ENCODE assay signal across 28 cellular contexts in genomic region chr16:13379266-13379665, GRCh38.
"Had no signal": no experiment of that assay in that cellular context is flagged by ENCODE, and none has a peak within 500 bp of the region (broad histone marks: within the 10 kb centered on the region; RNA-seq: fewer than 3 reads in every experiment).

No MANE protein-coding gene starts in this region.

- H3K4me1 ChIP-seq: stomach, suprapubic skin, testis, thyroid gland, tibial artery, tibial nerve, transverse colon, upper lobe of left lung, upper lobe of right lung, uterus, vagina had no signal

- H3K4me3 ChIP-seq: stomach, suprapubic skin, testis, thoracic aorta, thyroid gland, tibial artery, tibial nerve, transverse colon, upper lobe of left lung, upper lobe of right lung, uterus, vagina had no signal

- H3K36me3 ChIP-seq: stomach, suprapubic skin, thoracic aorta, thyroid gland, tibial artery, tibial nerve, transverse colon, upper lobe of left lung, upper lobe of right lung, uterus, vagina had no signal

- H3K36me3 Mint-ChIP-seq: stimulated activated effector memory CD8-positive, alpha-beta T cell treated with anti-CD3 and anti-CD28 coated beads, Interleukin-12 subunit alpha, Interleukin-12 subunit beta, amount 100 ng/mL, for 72 hours; stimulated activated memory B cell treated with anti-CD40 and anti-IgM and Interleukin-4, amounts not matched to agents 10 μg/mL and 1 μg/mL and 100 μg/mL, for 72 hours; stimulated activated naive B cell treated with anti-CD40 and anti-IgM and Interleukin-4, amounts not matched to agents 10 μg/mL and 1 μg/mL and 100 μg/mL, for 72 hours; type B pancreatic cell had no signal

- H3K4me1 Mint-ChIP-seq: stimulated activated effector memory CD8-positive, alpha-beta T cell treated with anti-CD3 and anti-CD28 coated beads, Interleukin-12 subunit alpha, Interleukin-12 subunit beta, amount 100 ng/mL, for 72 hours; stimulated activated memory B cell treated with anti-CD40 and anti-IgM and Interleukin-4, amounts not matched to agents 10 μg/mL and 1 μg/mL and 100 μg/mL, for 72 hours; stimulated activated naive CD8-positive, alpha-beta T cell treated with anti-CD3 and anti-CD28 coated beads, Interleukin-15, amount 100 ng/mL, for 72 hours had no signal

- H3K9me3 ChIP-seq: suprapubic skin, testis, thoracic aorta, thyroid gland, upper lobe of right lung, uterus, vagina had no signal

- H3K27ac Mint-ChIP-seq: stimulated activated effector memory CD8-positive, alpha-beta T cell treated with anti-CD3 and anti-CD28 coated beads, Interleukin-12 subunit alpha, Interleukin-12 subunit beta, amount 100 ng/mL, for 72 hours; stimulated activated memory B cell treated with anti-CD40 and anti-IgM and Interleukin-4, amounts not matched to agents 10 μg/mL and 1 μg/mL and 100 μg/mL, for 72 hours; stimulated activated naive B cell treated with anti-CD40 and anti-IgM and Interleukin-4, amounts not matched to agents 10 μg/mL and 1 μg/mL and 100 μg/mL, for 72 hours; stimulated activated naive CD8-positive, alpha-beta T cell treated with anti-CD3 and anti-CD28 coated beads, Interleukin-15, amount 100 ng/mL, for 72 hours; stimulated activated naive CD8-positive, alpha-beta T cell treated with anti-CD3 and anti-CD28 coated beads, Interleukin-15, Interleukin-2, amounts not matched to agents 100 ng/mL and 50 ng/mL, for 24 hours; type B pancreatic cell had no signal

- H3K4me3 Mint-ChIP-seq: stimulated activated effector memory CD8-positive, alpha-beta T cell treated with anti-CD3 and anti-CD28 coated beads, Interleukin-12 subunit alpha, Interleukin-12 subunit beta, amount 100 ng/mL, for 72 hours; stimulated activated memory B cell treated with anti-CD40 and anti-IgM and Interleukin-4, amounts not matched to agents 10 μg/mL and 1 μg/mL and 100 μg/mL, for 72 hours; stimulated activated naive B cell treated with anti-CD40 and anti-IgM and Interleukin-4, amounts not matched to agents 10 μg/mL and 1 μg/mL and 100 μg/mL, for 72 hours; stimulated activated naive CD8-positive, alpha-beta T cell treated with anti-CD3 and anti-CD28 coated beads, Interleukin-15, amount 100 ng/mL, for 72 hours; stimulated activated naive CD8-positive, alpha-beta T cell treated with anti-CD3 and anti-CD28 coated beads, Interleukin-15, Interleukin-2, amounts not matched to agents 100 ng/mL and 50 ng/mL, for 24 hours; type B pancreatic cell had no signal

- DNase-seq: stimulated activated CD4-positive, alpha-beta T cell treated with anti-CD3 and anti-CD28 coated beads, Interleukin-2, amount 100 ng/mL, for 48 hours; stimulated activated CD4-positive, alpha-beta T cell treated with anti-CD3 and anti-CD28 coated beads, Interleukin-4, amount 100 ng/mL, for 1 hour; stimulated activated CD4-positive, alpha-beta T cell treated with anti-CD3 and anti-CD28 coated beads, Interleukin-4, amount 100 ng/mL, for 24 hours; stimulated activated CD4-positive, alpha-beta T cell treated with anti-CD3 and anti-CD28 coated beads, Interleukin-4, amount 100 ng/mL, for 4 hours; stimulated activated CD8-positive, alpha-beta memory T cell treated with anti-CD3 and anti-CD28 coated beads, Interleukin-4, amount 100 ng/mL, for 48 hours; stimulated activated naive B cell treated with anti-CD40 and anti-IgM and Interleukin-4, amounts not matched to agents 10 μg/mL and 1 μg/mL and 100 μg/mL, for 72 hours; stimulated activated naive CD4-positive, alpha-beta T cell; stimulated activated naive CD4-positive, alpha-beta T cell treated with Interleukin-2 at 50 U/mL for 16 hours; stimulated activated naive CD8-positive, alpha-beta T cell treated with anti-CD3 and anti-CD28 coated beads, Interleukin-15, amount 100 ng/mL, for 72 hours; stimulated activated naive CD8-positive, alpha-beta T cell treated with anti-CD3 and anti-CD28 coated beads, Interleukin-15, Interleukin-2, amounts not matched to agents 100 U/mL and 50 U/mL, for 24 hours; stomach; substantia nigra; testis; thyroid gland; tibial artery; transverse colon; trophoblast cell; upper lobe of left lung; upper lobe of right lung; uterus had no signal

- H3K27me3 Mint-ChIP-seq: stimulated activated memory B cell treated with anti-CD40 and anti-IgM and Interleukin-4, amounts not matched to agents 10 μg/mL and 1 μg/mL and 100 μg/mL, for 72 hours; stimulated activated naive CD8-positive, alpha-beta T cell treated with anti-CD3 and anti-CD28 coated beads, Interleukin-15, amount 100 ng/mL, for 72 hours; stimulated activated naive CD8-positive, alpha-beta T cell treated with anti-CD3 and anti-CD28 coated beads, Interleukin-15, Interleukin-2, amounts not matched to agents 100 ng/mL and 50 ng/mL, for 24 hours; type B pancreatic cell had no signal

- H3K27me3 ChIP-seq: stomach, suprapubic skin, testis, thyroid gland, tibial artery, tibial nerve, transverse colon, upper lobe of left lung, upper lobe of right lung, uterus, vagina had no signal

- H3K27ac ChIP-seq: stomach, suprapubic skin, testis, thoracic aorta, thyroid gland, tibial artery, tibial nerve, transverse colon, upper lobe of left lung, upper lobe of right lung, uterus, vagina had no signal

- ATAC-seq: stimulated activated effector memory CD8-positive, alpha-beta T cell treated with anti-CD3 and anti-CD28 coated beads, Interleukin-12 subunit alpha, Interleukin-12 subunit beta, amount 100 ng/mL, for 72 hours; stimulated activated memory B cell treated with anti-CD40 and anti-IgM and Interleukin-4, amounts not matched to agents 10 μg/mL and 1 μg/mL and 100 μg/mL, for 72 hours; stimulated activated naive B cell treated with anti-CD40 and anti-IgM and Interleukin-4, amounts not matched to agents 10 μg/mL and 1 μg/mL and 100 μg/mL, for 72 hours; stimulated activated naive CD8-positive, alpha-beta T cell treated with anti-CD3 and anti-CD28 coated beads, Interleukin-15, amount 100 ng/mL, for 72 hours; stimulated activated naive CD8-positive, alpha-beta T cell treated with anti-CD3 and anti-CD28 coated beads, Interleukin-15, Interleukin-2, amounts not matched to agents 100 U/mL and 50 U/mL, for 24 hours; upper lobe of right lung had no signal
